Comparison of ENCODE assay signal across 36 cellular contexts in genomic region chr15:42014406-42014805, GRCh38. TPM values are rescaled to one million over a fixed set of nuclear protein-coding genes. Genes with fewer than 3 reads are reported as not detected.
"Had no signal": no experiment of that assay in that cellular context is flagged by ENCODE, and none has a peak within 500 bp of the region (broad histone marks: within the 10 kb centered on the region; RNA-seq: fewer than 3 reads in every experiment).

No MANE protein-coding gene starts in this region.

- H3K27ac Mint-ChIP-seq: activated CD4-positive, alpha-beta memory T cell treated with anti-CD3 and anti-CD28 coated beads, Interleukin-2, amount 10 ng/mL, durations not matched to agents 7 days and 5 days; activated CD4-positive, alpha-beta T cell treated with anti-CD3 and anti-CD28 coated beads, Interleukin-2, amount 10 ng/mL, durations not matched to agents 7 days and 5 days; activated naive CD4-positive, alpha-beta T cell treated with anti-CD3 and anti-CD28 coated beads for 36 hours; activated naive CD4-positive, alpha-beta T cell treated with anti-CD3 and anti-CD28 coated beads, Interleukin-2, amount 50 U/mL, for 24 hours; activated naive CD8-positive, alpha-beta T cell treated with anti-CD3 and anti-CD28 coated beads for 36 hours; activated naive CD8-positive, alpha-beta T cell treated with anti-CD3 and anti-CD28 coated beads, Interleukin-2, amount 50 U/mL, for 24 hours; activated T-cell treated with anti-CD3 and anti-CD28 coated beads, Interleukin-2, amount 50 U/mL, for 24 hours; activated T-cell treated with anti-CD3 and anti-CD28 coated beads, Interleukin-2, amount 50 U/mL, for 72 hours; WTC11 had no signal

- H3K4me3 Mint-ChIP-seq: activated CD4-positive, alpha-beta memory T cell treated with anti-CD3 and anti-CD28 coated beads, Interleukin-2, amount 10 ng/mL, durations not matched to agents 7 days and 5 days; activated CD4-positive, alpha-beta T cell treated with anti-CD3 and anti-CD28 coated beads, Interleukin-2, amount 10 ng/mL, durations not matched to agents 7 days and 5 days; activated naive CD4-positive, alpha-beta T cell treated with anti-CD3 and anti-CD28 coated beads for 36 hours; activated naive CD4-positive, alpha-beta T cell treated with anti-CD3 and anti-CD28 coated beads, Interleukin-2, amount 50 U/mL, for 24 hours; activated naive CD8-positive, alpha-beta T cell treated with anti-CD3 and anti-CD28 coated beads for 36 hours; activated naive CD8-positive, alpha-beta T cell treated with anti-CD3 and anti-CD28 coated beads, Interleukin-2, amount 50 U/mL, for 24 hours; activated T-cell treated with anti-CD3 and anti-CD28 coated beads, Interleukin-2, amount 50 U/mL, for 24 hours; activated T-cell treated with anti-CD3 and anti-CD28 coated beads, Interleukin-2, amount 50 U/mL, for 72 hours; WTC11 had no signal

- H3K27ac ChIP-seq: adrenal gland, body of pancreas, colonic mucosa, epithelial cell of prostate, esophagus squamous epithelium, gastroesophageal sphincter, VCaP had no signal

- FAIRE-seq: endometrium, endothelial cell of umbilical vein had no signal

- H3K36me3 ChIP-seq: adrenal gland, colonic mucosa, esophagus squamous epithelium, gastroesophageal sphincter had no signal

- H3K27me3 Mint-ChIP-seq: activated naive CD4-positive, alpha-beta T cell treated with anti-CD3 and anti-CD28 coated beads, Interleukin-2, amount 50 U/mL, for 24 hours; activated naive CD8-positive, alpha-beta T cell treated with anti-CD3 and anti-CD28 coated beads for 36 hours; activated T-cell treated with anti-CD3 and anti-CD28 coated beads, Interleukin-2, amount 50 U/mL, for 24 hours had no signal

- DNase-seq: activated CD4-positive, alpha-beta memory T cell treated with anti-CD3 and anti-CD28 coated beads, Interleukin-2, amount 10 ng/mL, durations not matched to agents 7 days and 5 days; activated CD4-positive, alpha-beta T cell treated with anti-CD3 and anti-CD28 coated beads for 1 hour; activated CD4-positive, alpha-beta T cell treated with anti-CD3 and anti-CD28 coated beads for 4 hours; activated CD4-positive, alpha-beta T cell treated with anti-CD3 and anti-CD28 coated beads, Interleukin-2, amount 10 ng/mL, durations not matched to agents 7 days and 5 days; activated CD4-positive, alpha-beta T cell treated with anti-CD3 and anti-CD28 coated beads, Interleukin-2, amount 50 U/mL, for 4 hours; activated CD8-positive, alpha-beta memory T cell treated with anti-CD3 and anti-CD28 coated beads, Interleukin-2, amount 50 U/mL, for 48 hours; activated effector memory CD4-positive, alpha-beta T cell treated with Interleukin-2 at 50 U/mL for 16 hours; activated gamma-delta T cell treated with Interleukin-2 at 50 U/mL for 16 hours; activated naive CD4-positive, alpha-beta T cell treated with anti-CD3 and anti-CD28 coated beads for 36 hours; activated naive CD8-positive, alpha-beta T cell treated with anti-CD3 and anti-CD28 coated beads for 36 hours; activated naive CD8-positive, alpha-beta T cell treated with anti-CD3 and anti-CD28 coated beads, Interleukin-2, amount 50 U/mL, for 24 hours; activated T-cell treated with anti-CD3 and anti-CD28 coated beads for 4 hours; activated T-cell treated with anti-CD3 and anti-CD28 coated beads, Interleukin-2, amount 50 U/mL, for 24 hours; activated T-cell treated with anti-CD3 and anti-CD28 coated beads, Interleukin-2, amount 50 U/mL, for 72 hours; adrenal gland; amygdala; aorta; body of pancreas; caudate nucleus; colonic mucosa; effector CD8-positive, alpha-beta T cell; esophagus squamous epithelium; foreskin melanocyte; T-helper 1 cell; T-helper 2 cell had no signal

- H3K27me3 ChIP-seq: adrenal gland, body of pancreas, colonic mucosa, esophagus squamous epithelium, gastroesophageal sphincter had no signal

- H3K36me3 Mint-ChIP-seq: activated naive CD4-positive, alpha-beta T cell treated with anti-CD3 and anti-CD28 coated beads, Interleukin-2, amount 50 U/mL, for 24 hours; activated naive CD8-positive, alpha-beta T cell treated with anti-CD3 and anti-CD28 coated beads for 36 hours; WTC11 had no signal

- H3K9me3 ChIP-seq: adrenal gland, body of pancreas, colonic mucosa, esophagus squamous epithelium, gastroesophageal sphincter had no signal

- H3K4me3 ChIP-seq: adrenal gland, body of pancreas, colonic mucosa, esophagus squamous epithelium, gastroesophageal sphincter had no signal

- H3K4me1 ChIP-seq: adrenal gland, colonic mucosa, gastroesophageal sphincter had no signal

- ATAC-seq: activated naive CD8-positive, alpha-beta T cell treated with anti-CD3 and anti-CD28 coated beads, Interleukin-2, amount 50 U/mL, for 24 hours; activated T-cell treated with anti-CD3 and anti-CD28 coated beads, Interleukin-2, amount 50 U/mL, for 72 hours; body of pancreas; gastroesophageal sphincter; WTC11 had no signal

RNA-seq across cellular contexts. Expression of gene PLA2G4E, which starts 6.4 kb away (rescaled TPM):
- total RNA-seq: activated CD4-positive, alpha-beta memory T cell treated with anti-CD3 and anti-CD28 coated beads, Interleukin-2, amount 10 ng/mL, durations not matched to agents 7 days and 5 days; activated CD4-positive, alpha-beta T cell treated with anti-CD3 and anti-CD28 coated beads, Interleukin-2, amount 10 ng/mL, durations not matched to agents 7 days and 5 days; activated naive CD4-positive, alpha-beta T cell treated with anti-CD3 and anti-CD28 coated beads for 36 hours; activated naive CD8-positive, alpha-beta T cell treated with anti-CD3 and anti-CD28 coated beads for 36 hours; activated T-cell treated with anti-CD3 and anti-CD28 coated beads, Interleukin-2, amount 50 U/mL, for 72 hours; aorta; body of pancreas; dermis microvascular lymphatic vessel endothelial cell; endothelial cell of umbilical vein; fibroblast of lung; fibroblast of villous mesenchyme; glomerular endothelial cell; WTC11 had no signal
- polyA plus RNA-seq: aorta, endothelial cell of umbilical vein, fibroblast of lung had no signal
